Comparison of ENCODE assay signal across 4 cellular contexts in the genomic region with DNA sequence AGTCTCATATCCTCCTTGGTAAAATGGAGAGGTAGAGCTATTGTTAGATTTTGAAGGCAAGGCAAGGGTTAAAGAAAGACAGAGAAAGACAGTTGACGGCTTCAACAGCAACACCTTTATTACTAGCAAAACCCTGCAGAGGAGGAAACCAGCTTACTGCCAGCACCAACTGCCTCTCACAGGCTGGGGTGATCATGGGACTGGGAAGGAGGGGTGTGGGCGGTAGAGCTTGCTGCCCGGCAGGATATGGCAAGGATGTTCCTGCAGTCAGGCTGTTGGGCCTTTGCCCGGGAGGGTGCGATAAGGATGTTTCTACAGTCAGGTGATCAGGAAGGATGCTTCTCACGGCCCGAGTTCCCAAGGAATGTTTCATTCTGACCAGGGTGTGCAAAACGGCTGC.
A peak's percentile ranks its signal among the peaks of the same experiment; 100 is the strongest.
DNase-seq lines count a peak whose midpoint lies in the region; ATAC-seq and TF ChIP-seq lines count a peak whose summit lies in the region.
"Not testable (repeated sequence)": the region's sequence is repeated elsewhere in the genome, so short reads cannot be mapped to it uniquely, and the experiment has no call there.

No MANE protein-coding gene starts in this region.

- not testable (repeated sequence) for TF ChIP-seq CTCF in mucosa of descending colon (IDR thresholded peaks at IDR 0.05)

- not testable (repeated sequence) for H3K9me3 ChIP-seq in mucosa of descending colon

- peak; percentile 41 to 58 for ATAC-seq in left cardiac atrium
- ATAC-seq in left ventricle myocardium superior, result peak; percentile 30
- ATAC-seq in left colon, result peak; percentile 64
- peak; percentile 74 for ATAC-seq in mucosa of descending colon

- not testable (repeated sequence) for DNase-seq in left cardiac atrium, left ventricle myocardium superior, left colon, mucosa of descending colon

- not testable (repeated sequence) for H3K4me3 ChIP-seq in mucosa of descending colon

- H3K36me3 ChIP-seq in mucosa of descending colon (ENCODE audit: low read depth), result not testable (repeated sequence)

- not testable (repeated sequence) for H3K4me1 ChIP-seq in mucosa of descending colon (ENCODE audit: low read depth)

- intact Hi-C loops in left cardiac atrium (cut with DNase I); left ventricle myocardium superior (cut with micrococcal nuclease); left colon (cut with DNase I, micrococcal nuclease); mucosa of descending colon (cut with DNase I, micrococcal nuclease): not testable (repeated sequence)
